12 cellular contexts compared by ENCODE assay signal in the genomic region with DNA sequence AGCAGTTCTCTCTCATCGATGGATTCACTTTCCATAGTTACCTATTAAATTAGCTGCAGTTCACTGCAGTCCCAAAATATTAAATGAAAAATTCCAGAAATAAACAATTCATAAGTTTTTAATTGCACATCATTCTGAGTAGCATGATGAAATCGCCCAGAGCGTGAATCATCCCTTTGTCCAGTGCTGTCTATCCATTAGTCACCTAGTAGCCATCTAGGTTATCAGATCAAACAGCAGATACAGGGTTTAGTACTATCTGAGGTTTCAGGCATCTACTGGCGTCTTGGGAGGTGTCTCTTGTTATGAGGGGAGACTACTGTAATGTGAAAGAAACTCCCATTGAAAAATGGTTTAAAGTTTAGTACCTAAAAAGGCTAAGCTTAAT.
DNase-seq lines count a peak whose midpoint lies in the region; ATAC-seq and TF ChIP-seq lines count a peak whose summit lies in the region.
"Had no signal": no experiment of that assay in that cellular context is flagged by ENCODE, and none has a peak within 500 bp of the region (broad histone marks: within the 10 kb centered on the region; RNA-seq: fewer than 3 reads in every experiment).

No MANE protein-coding gene starts in this region.

- H3K4me1 Mint-ChIP-seq in central memory CD8-positive, alpha-beta T cell, result peaks cover 59% of the 10 kb centered on the region
- peaks cover 68 to 70% of the 10 kb centered on the region in 2 donors for H3K4me1 Mint-ChIP-seq in natural killer cell

- H3K4me3 Mint-ChIP-seq in central memory CD8-positive, alpha-beta T cell, result no peak overlapping the region
- no peak overlapping the region for H3K4me3 Mint-ChIP-seq in natural killer cell
- H3K4me3 Mint-ChIP-seq: neural crest cell had no signal

- DNase-seq in DMS53 treated with DMSO at 0.1 percent for 48 hours (lab: John Stamatoyannopoulos, UW; ENCODE audit: unreplicated experiment), result peak; percentile 7
- peak; percentile 62 for DNase-seq in MG63
- DNase-seq in central memory CD8-positive, alpha-beta T cell (ENCODE audit: low spot score in 2 of 2), result no peak
- no peak for DNase-seq in natural killer cell
- DNase-seq in Peyer's patch, result no peak
- DNase-seq in NCI-H1694 treated with DMSO at 0.1 percent for 48 hours (lab: John Stamatoyannopoulos, UW), result no peak
- DNase-seq in NCI-H82 (lab: John Stamatoyannopoulos, UW), result no peak
- DNase-seq: activated gamma-delta T cell, NCI-H2081 treated with DMSO at 0.1 percent for 48 hours, WERI-Rb-1 had no signal

- H3K9me3 ChIP-seq in MG63 (0 out of 2 replicates have a peak, but pooled peaks cover 2% of the 10 kb centered on the region), Peyer's patch (no peaks in the 10 kb centered on the region)

- H3K27ac Mint-ChIP-seq in central memory CD8-positive, alpha-beta T cell (ENCODE audit: low read depth), result peak overlapping the region; percentile 67
- H3K27ac Mint-ChIP-seq in natural killer cell, result peak overlapping the region; percentile 83 to 85

- ATAC-seq in central memory CD8-positive, alpha-beta T cell (replicated peaks; ENCODE audit: extremely low read depth, poor library complexity, severe bottlenecking), result no peak
- ATAC-seq in natural killer cell (peak; percentile 38 to 74 (median 62)), GM21515 (IDR thresholded peaks at IDR 0.05; ENCODE audit: unreplicated experiment) (no peak)

- peaks cover 9% of the 10 kb centered on the region for H3K36me3 Mint-ChIP-seq in central memory CD8-positive, alpha-beta T cell (ENCODE audit: insufficient read depth)
- H3K36me3 Mint-ChIP-seq in natural killer cell, result no peaks in the 10 kb centered on the region

- TF ChIP-seq POLR2A in Peyer's patch (IDR thresholded peaks at IDR 0.05), result no peak

- H3K4me3 ChIP-seq in MG63, result no peak overlapping the region
- no peak overlapping the region for H3K4me3 ChIP-seq in Peyer's patch

- intact Hi-C loops in natural killer cell (cut with micrococcal nuclease), result loop anchor here (2.0 kb wide), 1 partner anchor 16 kb away; no protein-coding TSS in a partner anchor

- no peaks in the 10 kb centered on the region for H3K27me3 ChIP-seq in MG63
- no peaks in the 10 kb centered on the region for H3K27me3 ChIP-seq in Peyer's patch

- TF ChIP-seq CTCF in natural killer cell (IDR thresholded peaks at IDR 0.05) (no peak), Peyer's patch (IDR thresholded peaks at IDR 0.05) (no peak)

- no peak overlapping the region for H3K27ac ChIP-seq in Peyer's patch
- H3K27ac ChIP-seq: WERI-Rb-1 had no signal

- H3K36me3 ChIP-seq in MG63 (no peaks in the 10 kb centered on the region), Peyer's patch (no peaks in the 10 kb centered on the region)
- H3K36me3 ChIP-seq: WERI-Rb-1 had no signal

- no peaks in the 10 kb centered on the region for H3K9me3 Mint-ChIP-seq in central memory CD8-positive, alpha-beta T cell
- no peaks in the 10 kb centered on the region for H3K9me3 Mint-ChIP-seq in natural killer cell

- no peaks in the 10 kb centered on the region for H3K27me3 Mint-ChIP-seq in central memory CD8-positive, alpha-beta T cell
- no peaks in the 10 kb centered on the region for H3K27me3 Mint-ChIP-seq in natural killer cell (ENCODE audit: low read depth in 2 of 2)

- no peaks in the 10 kb centered on the region for H3K4me1 ChIP-seq in Peyer's patch

Comparison
In these comparisons a context has a peak if more than half of its experiments do, and no peak if none do; other contexts are left out.
1. DNase-seq: peak in DMS53 treated with DMSO at 0.1 percent for 48 hours (single experiment) and MG63 (single experiment); none in central memory CD8-positive, alpha-beta T cell (0 of 2), natural killer cell (single experiment), Peyer's patch (0 of 3), NCI-H1694 treated with DMSO at 0.1 percent for 48 hours (single experiment) and NCI-H82 (single experiment).
2. ATAC-seq: peak in natural killer cell (3 of 3); none in central memory CD8-positive, alpha-beta T cell (single experiment) and GM21515 (single experiment).